Comparison of ENCODE assay signal across 22 cellular contexts in the genomic region with DNA sequence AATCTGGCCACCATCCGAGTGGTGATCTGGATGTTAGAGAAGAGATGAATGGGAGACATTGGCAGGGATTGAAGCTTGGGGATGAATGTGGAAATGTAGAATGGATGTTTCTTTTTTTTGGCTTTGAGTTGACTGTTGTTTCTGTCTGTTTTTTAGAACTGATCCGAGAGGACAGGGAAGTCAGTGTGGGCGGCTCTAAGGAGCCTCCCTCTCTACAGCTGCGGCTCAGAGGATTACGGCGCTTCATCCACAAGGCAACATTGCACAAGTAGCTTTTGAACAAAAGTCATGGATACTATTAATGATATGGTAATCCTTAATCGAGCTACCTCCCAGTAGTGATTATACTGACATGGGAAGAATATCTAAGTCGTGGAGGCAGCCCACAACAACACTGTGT. TPM values are rescaled to one million over a fixed set of nuclear protein-coding genes. Genes with fewer than 3 reads are reported as not detected.
DNase-seq lines count a peak whose midpoint lies in the region; ATAC-seq and TF ChIP-seq lines count a peak whose summit lies in the region.
"Had no signal": no experiment of that assay in that cellular context is flagged by ENCODE, and none has a peak within 500 bp of the region (broad histone marks: within the 10 kb centered on the region; RNA-seq: fewer than 3 reads in every experiment).

No MANE protein-coding gene starts in this region.

- H3K27me3 Mint-ChIP-seq in GM23338 (ENCODE audit: insufficient read depth, low read depth, poor library complexity) (peaks cover 4% of the 10 kb centered on the region), neural progenitor cell (ENCODE audit: insufficient read depth, low read depth) (peaks cover 10% of the 10 kb centered on the region)

- no peaks in the 10 kb centered on the region for H3K9me3 ChIP-seq in left ventricle myocardium inferior (replicated peaks)
- no peaks in the 10 kb centered on the region for H3K9me3 ChIP-seq in neural progenitor cell (ENCODE audit: low read depth)
- no peaks in the 10 kb centered on the region for H3K9me3 ChIP-seq in SK-N-SH
- H3K9me3 ChIP-seq: A549, MG63 had no signal

- H4K20me1 ChIP-seq in GM23338 (replicated peaks; ENCODE audit: insufficient read depth) (no peaks in the 10 kb centered on the region), neural progenitor cell (ENCODE audit: low read depth) (no peaks in the 10 kb centered on the region), SK-N-SH (ENCODE audit: insufficient read depth) (no peaks in the 10 kb centered on the region)

- TF ChIP-seq CTCF in GM23338 (conservative IDR thresholded peaks at IDR 0.05; ENCODE audit: low read depth in 2 of 2) (no peak), choroid plexus epithelial cell (conservative IDR thresholded peaks at IDR 0.05; ENCODE audit: low read depth, low read length) (no peak), left ventricle myocardium inferior (IDR thresholded peaks at IDR 0.05; ENCODE audit: borderline replicate concordance) (no peak), neural progenitor cell (IDR thresholded peaks at IDR 0.05) (no peak), SK-N-SH (IDR thresholded peaks at IDR 0.05) (no peak)

- peaks cover 11% of the 10 kb centered on the region; the same call in 1 of the 2 replicates for H3K4me1 ChIP-seq in GM23338 (ENCODE audit: insufficient read depth)
- peaks cover 4% of the 10 kb centered on the region for H3K4me1 ChIP-seq in left ventricle myocardium inferior
- peaks cover 3% of the 10 kb centered on the region for H3K4me1 ChIP-seq in neural progenitor cell
- H3K4me1 ChIP-seq in SK-N-SH (ENCODE audit: control insufficient read depth in 1 of 2, insufficient read depth in 2 of 2, low read depth in 1 of 2, low read length in 1 of 2) = no peaks in the 10 kb centered on the region
- H3K4me1 ChIP-seq: A549 had no signal

- H3K9me3 Mint-ChIP-seq in GM23338 = no peaks in the 10 kb centered on the region
- H3K9me3 Mint-ChIP-seq in neural progenitor cell = no peaks in the 10 kb centered on the region
- H3K9me3 Mint-ChIP-seq: CD4-positive, CD25-positive, alpha-beta regulatory T cell had no signal

- no peak for ATAC-seq in GM23338
- ATAC-seq: A549 had no signal

- H3K79me2 ChIP-seq in GM23338 (replicated peaks; ENCODE audit: insufficient read depth) (no peaks in the 10 kb centered on the region), neural progenitor cell (ENCODE audit: low read depth) (no peaks in the 10 kb centered on the region), SK-N-SH (ENCODE audit: insufficient read depth) (no peaks in the 10 kb centered on the region)

- no peak overlapping the region for H3K4me3 Mint-ChIP-seq in GM23338
- H3K4me3 Mint-ChIP-seq in neural progenitor cell = no peak overlapping the region
- H3K4me3 Mint-ChIP-seq: CD4-positive, CD25-positive, alpha-beta regulatory T cell had no signal

- H3K36me3 Mint-ChIP-seq in GM23338 (ENCODE audit: low read depth) = no peaks in the 10 kb centered on the region
- no peaks in the 10 kb centered on the region for H3K36me3 Mint-ChIP-seq in neural progenitor cell
- H3K36me3 Mint-ChIP-seq: CD4-positive, CD25-positive, alpha-beta regulatory T cell had no signal

- intact Hi-C loops in left ventricle myocardium inferior (cut with micrococcal nuclease) = no loop called here

- TF ChIP-seq RAD21 in SK-N-SH (IDR thresholded peaks at IDR 0.05; ENCODE audit: low read length) = no peak

- no peak overlapping the region for H3K9ac ChIP-seq in neural progenitor cell
- no peak overlapping the region for H3K9ac ChIP-seq in SK-N-SH

- no peak for TF ChIP-seq EP300 in SK-N-SH (IDR thresholded peaks at IDR 0.05; ENCODE audit: borderline replicate concordance in 1 of 2, low read depth in 1 of 2, low read length in 1 of 2)

- H3K27ac Mint-ChIP-seq in GM23338 (no peak overlapping the region), neural progenitor cell (no peak overlapping the region)
- H3K27ac Mint-ChIP-seq: CD4-positive, CD25-positive, alpha-beta regulatory T cell had no signal

- H3K27ac ChIP-seq in GM23338 (ENCODE audit: low read depth) = no peak overlapping the region
- H3K27ac ChIP-seq in left ventricle myocardium inferior (replicated peaks) = peak overlapping the region; percentile 48
- no peak overlapping the region for H3K27ac ChIP-seq in neural progenitor cell
- H3K27ac ChIP-seq in SK-N-SH (ENCODE audit: low read depth in 2 of 2, low read length in 1 of 2) = no peak overlapping the region
- H3K27ac ChIP-seq: A549 had no signal

- H3K4me2 ChIP-seq in GM23338 (no peak overlapping the region), neural progenitor cell (no peak overlapping the region), SK-N-SH (no peak overlapping the region)
- H3K4me2 ChIP-seq: A549 had no signal

- 61% methylated on average over 8 of the region's 8 CpGs for WGBS in SK-N-SH (ENCODE audit: low lambda C conversion rate)

- CTCF ChIA-PET in SK-N-SH (lab: Yijun Ruan, JAX) = interaction anchor here (3.4 kb wide), 1 partner anchor 25 kb away, joined by 18 read pairs; no protein-coding TSS in a partner anchor

- no peaks in the 10 kb centered on the region for H3F3A ChIP-seq in GM23338 (replicated peaks; ENCODE audit: low read depth)
- H3F3A ChIP-seq in neural progenitor cell (ENCODE audit: low read depth) = no peaks in the 10 kb centered on the region
- H3F3A ChIP-seq in SK-N-SH (replicated peaks; ENCODE audit: insufficient read depth) = no peaks in the 10 kb centered on the region

- H3K27me3 ChIP-seq in GM23338 (ENCODE audit: insufficient read depth) = no peaks in the 10 kb centered on the region
- no peaks in the 10 kb centered on the region for H3K27me3 ChIP-seq in left ventricle myocardium inferior (ENCODE audit: low read depth)
- no peaks in the 10 kb centered on the region for H3K27me3 ChIP-seq in neural progenitor cell
- H3K27me3 ChIP-seq in SK-N-SH (ENCODE audit: insufficient read depth) = no peaks in the 10 kb centered on the region; the same call in 1 of the 2 replicates
- H3K27me3 ChIP-seq: MG63 had no signal

- H3K9me2 ChIP-seq in GM23338 (ENCODE audit: insufficient read depth) (no peaks in the 10 kb centered on the region), SK-N-SH (no peaks in the 10 kb centered on the region)

- H3K4me3 ChIP-seq in GM23338 = no peak overlapping the region
- H3K4me3 ChIP-seq in choroid plexus epithelial cell (ENCODE audit: low read depth, low read length) = no peak overlapping the region
- no peak overlapping the region for H3K4me3 ChIP-seq in left ventricle myocardium inferior
- no peak overlapping the region for H3K4me3 ChIP-seq in neural progenitor cell
- H3K4me3 ChIP-seq in SK-N-SH (ENCODE audit: low read depth in 2 of 2, low read length in 1 of 2) = no peak overlapping the region
- H3K4me3 ChIP-seq: A549, MG63 had no signal

- H3K4me1 Mint-ChIP-seq in GM23338 (peaks cover 18% of the 10 kb centered on the region), neural progenitor cell (peaks cover 9% of the 10 kb centered on the region)
- H3K4me1 Mint-ChIP-seq: CD4-positive, CD25-positive, alpha-beta regulatory T cell had no signal

- DNase-seq in GM23338 (ENCODE audit: low spot score) = no peak
- peak; percentile 5 for DNase-seq in choroid plexus epithelial cell (ENCODE audit: low read depth)
- DNase-seq in left ventricle myocardium inferior = no peak
- DNase-seq in neural progenitor cell (ENCODE audit: low spot score) = peak; percentile 34
- no peak for DNase-seq in NCI-H1436 treated with DMSO at 0.1 percent for 48 hours (lab: John Stamatoyannopoulos, UW)
- no peak for DNase-seq in NCI-H2196 (lab: John Stamatoyannopoulos, UW; ENCODE audit: unreplicated experiment)
- DNase-seq in SK-N-SH = no peak
- DNase-seq in pons (ENCODE audit: low spot score) = no peak
- DNase-seq: CD4-positive, CD25-positive, alpha-beta regulatory T cell; EL; MG63; NCI-H1048; NCI-H1436; NCI-H1930; NCI-H345; NCI-H774 had no signal

- H3K36me3 ChIP-seq in GM23338 (ENCODE audit: insufficient read depth) (no peaks in the 10 kb centered on the region), left ventricle myocardium inferior (no peaks in the 10 kb centered on the region), neural progenitor cell (no peaks in the 10 kb centered on the region), SK-N-SH (replicated peaks in 1 of 2; ENCODE audit: control insufficient read depth in 1 of 2, insufficient read depth in 2 of 2, low read length in 1 of 2) (no peaks in the 10 kb centered on the region)
- H3K36me3 ChIP-seq: MG63 had no signal

- POLR2A ChIA-PET in SK-N-SH (lab: Yijun Ruan, JAX) = no interaction called here

- H2AFZ ChIP-seq in GM23338 = peak overlapping the region; percentile 87; the same call in 1 of the 2 replicates
- H2AFZ ChIP-seq in neural progenitor cell (replicated peaks) = no peak overlapping the region
- no peak overlapping the region for H2AFZ ChIP-seq in SK-N-SH (ENCODE audit: low read depth)

TF ChIP-seq in GM23338, 12 proteins besides CTCF, POLR2A, EP300 and RAD21 (continues in another document):
- TF ChIP-seq NANOG (IDR thresholded peaks at IDR 0.05; ENCODE audit: borderline replicate concordance) = no peak
- TF ChIP-seq CREB1 (CRISPR knock-in tag; IDR thresholded peaks at IDR 0.05; ENCODE audit: low read depth) = no peak

TF ChIP-seq in SK-N-SH, 30 proteins besides CTCF, POLR2A, EP300 and RAD21 (continues in another document):
- TF ChIP-seq, protein P1, sequence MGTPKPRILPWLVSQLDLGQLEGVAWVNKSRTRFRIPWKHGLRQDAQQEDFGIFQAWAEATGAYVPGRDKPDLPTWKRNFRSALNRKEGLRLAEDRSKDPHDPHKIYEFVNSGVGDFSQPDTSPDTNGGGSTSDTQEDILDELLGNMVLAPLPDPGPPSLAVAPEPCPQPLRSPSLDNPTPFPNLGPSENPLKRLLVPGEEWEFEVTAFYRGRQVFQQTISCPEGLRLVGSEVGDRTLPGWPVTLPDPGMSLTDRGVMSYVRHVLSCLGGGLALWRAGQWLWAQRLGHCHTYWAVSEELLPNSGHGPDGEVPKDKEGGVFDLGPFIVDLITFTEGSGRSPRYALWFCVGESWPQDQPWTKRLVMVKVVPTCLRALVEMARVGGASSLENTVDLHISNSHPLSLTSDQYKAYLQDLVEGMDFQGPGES (IDR thresholded peaks at IDR 0.05; ENCODE audit: low read depth, low read length) = no peak
- TF ChIP-seq, protein P2, sequence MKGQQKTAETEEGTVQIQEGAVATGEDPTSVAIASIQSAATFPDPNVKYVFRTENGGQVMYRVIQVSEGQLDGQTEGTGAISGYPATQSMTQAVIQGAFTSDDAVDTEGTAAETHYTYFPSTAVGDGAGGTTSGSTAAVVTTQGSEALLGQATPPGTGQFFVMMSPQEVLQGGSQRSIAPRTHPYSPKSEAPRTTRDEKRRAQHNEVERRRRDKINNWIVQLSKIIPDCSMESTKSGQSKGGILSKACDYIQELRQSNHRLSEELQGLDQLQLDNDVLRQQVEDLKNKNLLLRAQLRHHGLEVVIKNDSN (IDR thresholded peaks at IDR 0.05; ENCODE audit: borderline replicate concordance, low read depth) = no peak

RNA-seq across cellular contexts. Expression of a gene that starts 53.1 kb away (rescaled TPM):
- not detected in 2 replicates for total RNA-seq in GM23338 (2014; rRNA removed; shearing (Covaris generic))
- polyA plus RNA-seq in GM23338 (2016; fragmentation: Nextera tagmentation; extraction: Ambion mirVana) = 0.28 TPM in 1 of 2 replicates, not detected in the other
- total RNA-seq in left ventricle myocardium inferior = not detected
- total RNA-seq in neural progenitor cell (ENCODE audit: low replicate concordance) = not detected in 2 replicates
- polyA plus RNA-seq in SK-N-SH (2012; rRNA removed) = not detected in 2 replicates
- polyA plus RNA-seq in SK-N-SH (2012; cell fraction: cytosol; rRNA removed) = not detected in 2 replicates
- not detected in 2 replicates for polyA plus RNA-seq in SK-N-SH (2012; cell fraction: nucleus; rRNA removed)
- total RNA-seq: CD4-positive, CD25-positive, alpha-beta regulatory T cell; H4; LHCN-M2; OCI-LY7; SK-MEL-5 had no signal
- polyA plus RNA-seq: A549; BJ; CD4-positive, CD25-positive, alpha-beta regulatory T cell had no signal

Comparison
In these comparisons a context has a peak if more than half of its experiments do, and no peak if none do; other contexts are left out.
1. DNase-seq: peak in choroid plexus epithelial cell (single experiment) and neural progenitor cell (single experiment); none in GM23338 (single experiment), left ventricle myocardium inferior (single experiment), NCI-H1436 treated with DMSO at 0.1 percent for 48 hours (single experiment), NCI-H2196 (single experiment), SK-N-SH (single experiment) and pons (single experiment).